In the genomic region with DNA sequence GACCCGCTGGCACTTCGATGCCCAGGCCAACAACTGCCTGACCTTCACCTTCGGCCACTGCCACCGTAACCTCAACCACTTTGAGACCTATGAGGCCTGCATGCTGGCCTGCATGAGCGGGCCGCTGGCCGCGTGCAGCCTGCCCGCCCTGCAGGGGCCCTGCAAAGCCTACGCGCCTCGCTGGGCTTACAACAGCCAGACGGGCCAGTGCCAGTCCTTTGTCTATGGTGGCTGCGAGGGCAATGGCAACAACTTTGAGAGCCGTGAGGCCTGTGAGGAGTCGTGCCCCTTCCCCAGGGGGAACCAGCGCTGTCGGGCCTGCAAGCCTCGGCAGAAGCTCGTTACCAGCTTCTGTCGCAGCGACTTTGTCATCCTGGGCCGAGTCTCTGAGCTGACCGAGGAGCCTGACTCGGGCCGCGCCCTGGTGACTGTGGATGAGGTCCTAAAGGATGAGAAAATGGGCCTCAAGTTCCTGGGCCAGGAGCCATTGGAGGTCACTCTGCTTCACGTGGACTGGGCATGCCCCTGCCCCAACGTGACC, we compare ENCODE assay signal across 24 cellular contexts. TPM values are rescaled to one million over a fixed set of nuclear protein-coding genes. Genes with fewer than 3 reads are reported as not detected.
"Had no signal": no experiment of that assay in that cellular context is flagged by ENCODE, and none has a peak within 500 bp of the region (broad histone marks: within the 10 kb centered on the region; RNA-seq: fewer than 3 reads in every experiment).

No MANE protein-coding gene starts in this region.

- H3K4me1 ChIP-seq: lower lobe of right lung had no signal

- H3K27ac ChIP-seq: esophagus muscularis mucosa, lower lobe of right lung, neural progenitor cell, right atrium auricular region, thoracic aorta, vagina had no signal

- H3K4me1 Mint-ChIP-seq: activated naive CD8-positive, alpha-beta T cell treated with anti-CD3 and anti-CD28 coated beads for 36 hours had no signal

- H3K36me3 Mint-ChIP-seq: activated naive CD8-positive, alpha-beta T cell treated with anti-CD3 and anti-CD28 coated beads for 36 hours; naive thymus-derived CD8-positive, alpha-beta T cell; neural progenitor cell; type B pancreatic cell had no signal

- H2AFZ ChIP-seq: neural progenitor cell had no signal

- H3K4me3 ChIP-seq: dorsolateral prefrontal cortex, esophagus muscularis mucosa, lower lobe of right lung, neural progenitor cell, right atrium auricular region, thoracic aorta, vagina had no signal

- H3K36me3 ChIP-seq: esophagus muscularis mucosa, lower lobe of right lung, neural progenitor cell, right atrium auricular region, thoracic aorta, vagina had no signal

- H3K4me2 ChIP-seq: neural progenitor cell had no signal

- H3K9me3 ChIP-seq: esophagus muscularis mucosa, lower lobe of right lung, right atrium auricular region, thoracic aorta, vagina had no signal

- H3K27me3 Mint-ChIP-seq: activated naive CD8-positive, alpha-beta T cell treated with anti-CD3 and anti-CD28 coated beads for 36 hours; type B pancreatic cell had no signal

- H3K27me3 ChIP-seq: dorsolateral prefrontal cortex, neural progenitor cell, right atrium auricular region, vagina had no signal

- H3K4me3 Mint-ChIP-seq: activated CD8-positive, alpha-beta T cell treated with anti-CD3 and anti-CD28 coated beads, Interleukin-2, amount 10 ng/mL, durations not matched to agents 7 days and 5 days; activated naive CD8-positive, alpha-beta T cell treated with anti-CD3 and anti-CD28 coated beads for 36 hours; effector memory CD8-positive, alpha-beta T cell; naive thymus-derived CD8-positive, alpha-beta T cell; neural progenitor cell; type B pancreatic cell had no signal

- H3K9me3 Mint-ChIP-seq: activated naive CD8-positive, alpha-beta T cell treated with anti-CD3 and anti-CD28 coated beads for 36 hours; effector memory CD8-positive, alpha-beta T cell; naive thymus-derived CD8-positive, alpha-beta T cell; neural progenitor cell; type B pancreatic cell had no signal

- H3K9ac ChIP-seq: neural progenitor cell had no signal

- H3K27ac Mint-ChIP-seq: activated CD8-positive, alpha-beta T cell treated with anti-CD3 and anti-CD28 coated beads, Interleukin-2, amount 10 ng/mL, durations not matched to agents 7 days and 5 days; activated naive CD8-positive, alpha-beta T cell treated with anti-CD3 and anti-CD28 coated beads for 36 hours; effector memory CD8-positive, alpha-beta T cell; naive thymus-derived CD8-positive, alpha-beta T cell; progenitor cell of endocrine pancreas; type B pancreatic cell had no signal

- ATAC-seq: activated CD8-positive, alpha-beta T cell treated with anti-CD3 and anti-CD28 coated beads, Interleukin-2, amount 10 ng/mL, durations not matched to agents 7 days and 5 days; effector memory CD8-positive, alpha-beta T cell; lower lobe of right lung; naive thymus-derived CD8-positive, alpha-beta T cell had no signal

- DNase-seq: activated CD4-positive, alpha-beta T cell treated with anti-CD3 and anti-CD28 coated beads for 1 hour; activated CD4-positive, alpha-beta T cell treated with anti-CD3 and anti-CD28 coated beads, Interleukin-2, amount 50 U/mL, for 1 hour; activated CD8-positive, alpha-beta T cell treated with anti-CD3 and anti-CD28 coated beads, Interleukin-2, amount 10 ng/mL, durations not matched to agents 7 days and 5 days; activated naive CD4-positive, alpha-beta T cell treated with Interleukin-2 at 50 U/mL for 16 hours; activated naive CD8-positive, alpha-beta T cell treated with anti-CD3 and anti-CD28 coated beads for 36 hours; activated T-cell treated with anti-CD3 and anti-CD28 coated beads, Interleukin-2, amount 50 U/mL, for 48 hours; central memory CD4-positive, alpha-beta T cell; dorsolateral prefrontal cortex; effector memory CD8-positive, alpha-beta T cell; hippocampal formation; lower lobe of right lung; naive thymus-derived CD8-positive, alpha-beta T cell; stimulated activated CD4-positive, alpha-beta T cell treated with anti-CD3 and anti-CD28 coated beads, Interleukin-4, amount 100 ng/mL, for 24 hours; stimulated activated naive CD4-positive, alpha-beta T cell treated with Interleukin-2 at 50 U/mL for 16 hours; T-helper 2 cell had no signal

RNA-seq across cellular contexts. Expression of gene WFIKKN2, which starts 5.0 kb away (rescaled TPM):
- total RNA-seq: activated CD8-positive, alpha-beta T cell treated with anti-CD3 and anti-CD28 coated beads, Interleukin-2, amount 10 ng/mL, durations not matched to agents 7 days and 5 days; activated naive CD8-positive, alpha-beta T cell treated with anti-CD3 and anti-CD28 coated beads for 36 hours; naive thymus-derived CD8-positive, alpha-beta T cell; osteocyte; progenitor cell of endocrine pancreas had no signal
- polyA plus RNA-seq: keratinocyte; naive thymus-derived CD8-positive, alpha-beta T cell had no signal
